In genomic region chr2:121242976-121243375, GRCh38 we compare ENCODE assay signal across 18 cellular contexts. TPM values are rescaled to one million over a fixed set of nuclear protein-coding genes. Genes with fewer than 3 reads are reported as not detected.
"Had no signal": no experiment of that assay in that cellular context is flagged by ENCODE, and none has a peak within 500 bp of the region (broad histone marks: within the 10 kb centered on the region; RNA-seq: fewer than 3 reads in every experiment).

No MANE protein-coding gene starts in this region.

- DNase-seq: colonic mucosa; dermis blood vessel endothelial cell; foreskin keratinocyte; head of caudate nucleus; left colon; mammary epithelial cell; naive thymus-derived CD4-positive, alpha-beta T cell; nephron progenitor cell; sigmoid colon; stimulated activated CD4-positive, alpha-beta T cell treated with anti-CD3 and anti-CD28 coated beads, Interleukin-12 subunit alpha, Interleukin-12 subunit beta, amount 100 ng/mL, for 4 hours; stimulated activated naive CD4-positive, alpha-beta T cell; stomach; substantia nigra; trophoblast cell had no signal

- H3K27ac ChIP-seq: colonic mucosa, foreskin keratinocyte, hepatocyte, right atrium auricular region, sigmoid colon, skin epidermis, stomach, thoracic aorta had no signal

- H3K27me3 ChIP-seq: colonic mucosa, foreskin keratinocyte, hepatocyte, right atrium auricular region, sigmoid colon, stomach had no signal

- H3K4me2 ChIP-seq: hepatocyte had no signal

- H3K4me1 ChIP-seq: colonic mucosa, foreskin keratinocyte, right atrium auricular region, sigmoid colon, stomach had no signal

- ATAC-seq: foreskin keratinocyte; left colon; naive thymus-derived CD4-positive, alpha-beta T cell had no signal

- H2AFZ ChIP-seq: hepatocyte had no signal

- H3K36me3 ChIP-seq: colonic mucosa, right atrium auricular region, sigmoid colon, thoracic aorta had no signal

- H3K4me3 ChIP-seq: colonic mucosa, hepatocyte, right atrium auricular region, sigmoid colon, skin epidermis, stomach, thoracic aorta had no signal

- H3K9me3 ChIP-seq: colonic mucosa, right atrium auricular region, sigmoid colon, stomach, thoracic aorta had no signal

RNA-seq across cellular contexts. Expression of gene TFCP2L1, which starts 42.0 kb away (rescaled TPM):
- polyA plus RNA-seq: naive thymus-derived CD4-positive, alpha-beta T cell had no signal
